ENCODE assay signal across 14 cellular contexts in genomic region chrX:1561164-1561563, GRCh38. TPM values are rescaled to one million over a fixed set of nuclear protein-coding genes. Genes with fewer than 3 reads are reported as not detected.
"Had no signal": no experiment of that assay in that cellular context is flagged by ENCODE, and none has a peak within 500 bp of the region (broad histone marks: within the 10 kb centered on the region; RNA-seq: fewer than 3 reads in every experiment).

No MANE protein-coding gene starts in this region.

- DNase-seq: activated CD4-positive, CD25-positive, alpha-beta regulatory T cell; foreskin melanocyte; heart left ventricle; left colon; stimulated activated CD4-positive, alpha-beta T cell treated with anti-CD3 and anti-CD28 coated beads, Interleukin-12 subunit alpha, Interleukin-12 subunit beta, amount 100 ng/mL, for 4 hours; stomach had no signal

- H3K9me3 ChIP-seq: heart left ventricle, sigmoid colon, stomach, thoracic aorta had no signal

- H3K4me3 ChIP-seq: cardiac muscle cell, heart left ventricle, lung, sigmoid colon, stomach, thoracic aorta had no signal

- H3K9me3 Mint-ChIP-seq: T-helper 1 cell treated with Interleukin-12 subunit alpha and Interleukin-12 subunit beta and Interleukin-4 antibody, amounts not matched to agents 30 μg/mL and 1 μg/mL, for 36 hours had no signal

- H3K27me3 ChIP-seq: cardiac muscle cell, heart left ventricle, sigmoid colon had no signal

- H3K4me1 ChIP-seq: sigmoid colon, stomach had no signal

- H3K4me3 Mint-ChIP-seq: T-helper 1 cell treated with Interleukin-12 subunit alpha and Interleukin-12 subunit beta and Interleukin-4 antibody, amounts not matched to agents 30 μg/mL and 1 μg/mL, for 36 hours had no signal

- H3K36me3 ChIP-seq: cardiac muscle cell, heart left ventricle, sigmoid colon, stomach, thoracic aorta had no signal

- ATAC-seq: heart left ventricle, left colon, SK-N-SH treated with all-trans-retinoic acid at 6 μM for 48 hours had no signal

- H3K27ac Mint-ChIP-seq: T-helper 1 cell treated with Interleukin-12 subunit alpha and Interleukin-12 subunit beta and Interleukin-4 antibody, amounts not matched to agents 30 μg/mL and 1 μg/mL, for 36 hours had no signal

- H3K27ac ChIP-seq: cardiac muscle cell, heart left ventricle, sigmoid colon, stomach, thoracic aorta had no signal

RNA-seq across cellular contexts. Expression of gene P2RY8, which starts 24.2 kb away (rescaled TPM):
- total RNA-seq: cardiac muscle cell, osteocyte, pulmonary artery endothelial cell had no signal

RNA-seq across cellular contexts. Expression of gene ASMT, which starts 53.7 kb away (rescaled TPM):
- total RNA-seq: cardiac muscle cell, heart left ventricle, left colon, osteocyte, pulmonary artery endothelial cell, sigmoid colon, stomach, thoracic aorta had no signal
